Comparison of ENCODE assay signal across 8 cellular contexts in the genomic region with DNA sequence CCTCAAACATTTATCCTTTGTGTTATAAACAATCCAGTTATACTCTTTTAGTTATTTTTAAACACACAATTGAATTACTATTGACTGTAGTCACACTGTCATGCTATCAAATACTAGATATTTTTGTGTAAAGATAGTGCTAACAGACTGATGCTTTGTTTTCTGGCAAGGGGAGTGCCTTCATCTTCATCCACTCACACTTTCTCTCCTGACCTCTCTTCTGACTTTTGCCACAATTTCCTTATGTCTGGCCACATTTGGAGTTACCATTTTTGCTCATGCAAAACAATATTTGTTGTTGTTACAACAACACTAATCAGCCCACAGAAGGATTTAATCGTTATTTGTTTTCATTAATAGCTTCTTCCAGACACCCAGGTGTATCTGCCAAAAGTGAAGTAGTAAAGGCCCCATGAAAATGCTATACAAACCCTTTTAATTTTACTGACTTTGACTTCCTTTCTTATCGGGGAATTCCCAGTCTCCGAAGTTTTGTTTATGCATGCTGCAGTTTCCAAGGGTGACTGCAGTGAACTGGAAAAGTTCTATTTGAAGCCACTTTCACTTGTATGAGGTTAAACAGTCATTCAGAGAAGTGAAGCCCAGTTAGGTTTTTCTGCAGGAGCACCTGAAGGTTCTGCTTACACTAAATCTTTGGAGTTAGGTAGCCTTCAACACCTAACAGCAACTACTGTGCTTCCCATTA.
DNase-seq lines count a peak whose midpoint lies in the region; ATAC-seq, FAIRE-seq and TF ChIP-seq lines count a peak whose summit lies in the region.

No MANE protein-coding gene starts in this region.

- H3K4me3 ChIP-seq in GM12865 (ENCODE audit: low read depth, low read length), result no peak overlapping the region
- peak overlapping the region in 1 of 2 donors; percentile 23 for H3K4me3 ChIP-seq in kidney (ENCODE audit: low read length in 2 of 2)

- H3K36me3 ChIP-seq in kidney (ENCODE audit: control insufficient read depth in 1 of 2, insufficient read depth in 2 of 2, low read length in 2 of 2), result no peaks in the 10 kb centered on the region

- peak overlapping the region in 1 of 2 donors; percentile 36 for H3K27ac ChIP-seq in kidney (ENCODE audit: low read depth in 2 of 2, low read length in 2 of 2)

- H3K9ac ChIP-seq in kidney (ENCODE audit: low read length in 2 of 2), result no peak overlapping the region

- intact Hi-C loops in kidney (cut with DNase I), result no loop called here

- DNase-seq in GM12865 (ENCODE audit: low read depth) (peak; percentile 91), M059J (ENCODE audit: low read depth) (peak; percentile 86), kidney (no peak), RPMI8226 (no peak), HK-2 (ENCODE audit: unreplicated experiment) (no peak), nucleus accumbens (lab: John Stamatoyannopoulos, UW) (no peak)

- peak; percentile 62 for FAIRE-seq in kidney (lab: Jason Lieb, UNC)

- ATAC-seq in GM21723 (IDR thresholded peaks at IDR 0.05; ENCODE audit: unreplicated experiment) (peak; percentile 96), SK-N-SH treated with all-trans-retinoic acid at 6 μM for 48 hours (no peak)

- TF ChIP-seq CTCF in GM12865 (IDR thresholded peaks at IDR 0.05; ENCODE audit: insufficient read depth, low read depth, low read length, missing control alignments) (no peak), kidney (IDR thresholded peaks at IDR 0.05; ENCODE audit: borderline replicate concordance, extremely low read depth, insufficient read depth) (no peak)

- H3K9me3 ChIP-seq in kidney (ENCODE audit: control insufficient read depth in 1 of 2, low read length in 2 of 2), result no peaks in the 10 kb centered on the region

- peaks cover 7% of the 10 kb centered on the region in 2 donors for H3K4me1 ChIP-seq in kidney (ENCODE audit: control insufficient read depth in 1 of 2, insufficient read depth in 1 of 2, low read depth in 1 of 2, low read length in 2 of 2)

TF ChIP-seq in SK-N-SH treated with all-trans-retinoic acid at 6 μM for 48 hours, 23 proteins besides CTCF, POLR2A, EP300 and RAD21:
- no peak for TF ChIP-seq ESRRG (CRISPR knock-in tag; IDR thresholded peaks at IDR 0.05)
- TF ChIP-seq, protein P1, sequence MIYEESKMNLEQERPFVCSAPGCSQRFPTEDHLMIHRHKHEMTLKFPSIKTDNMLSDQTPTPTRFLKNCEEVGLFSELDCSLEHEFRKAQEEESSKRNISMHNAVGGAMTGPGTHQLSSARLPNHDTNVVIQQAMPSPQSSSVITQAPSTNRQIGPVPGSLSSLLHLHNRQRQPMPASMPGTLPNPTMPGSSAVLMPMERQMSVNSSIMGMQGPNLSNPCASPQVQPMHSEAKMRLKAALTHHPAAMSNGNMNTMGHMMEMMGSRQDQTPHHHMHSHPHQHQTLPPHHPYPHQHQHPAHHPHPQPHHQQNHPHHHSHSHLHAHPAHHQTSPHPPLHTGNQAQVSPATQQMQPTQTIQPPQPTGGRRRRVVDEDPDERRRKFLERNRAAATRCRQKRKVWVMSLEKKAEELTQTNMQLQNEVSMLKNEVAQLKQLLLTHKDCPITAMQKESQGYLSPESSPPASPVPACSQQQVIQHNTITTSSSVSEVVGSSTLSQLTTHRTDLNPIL (CRISPR knock-in tag; IDR thresholded peaks at IDR 0.05; ENCODE audit: low read depth), result no peak
- no peak for TF ChIP-seq TSHZ2 (CRISPR knock-in tag; IDR thresholded peaks at IDR 0.05)
- no peak for TF ChIP-seq TCF4 (CRISPR knock-in tag; IDR thresholded peaks at IDR 0.05; ENCODE audit: borderline replicate concordance)
- TF ChIP-seq BACH2 (CRISPR knock-in tag; IDR thresholded peaks at IDR 0.05; ENCODE audit: borderline replicate concordance), result no peak
- TF ChIP-seq CSRNP3 (CRISPR knock-in tag; IDR thresholded peaks at IDR 0.05), result no peak
- TF ChIP-seq, protein P2, sequence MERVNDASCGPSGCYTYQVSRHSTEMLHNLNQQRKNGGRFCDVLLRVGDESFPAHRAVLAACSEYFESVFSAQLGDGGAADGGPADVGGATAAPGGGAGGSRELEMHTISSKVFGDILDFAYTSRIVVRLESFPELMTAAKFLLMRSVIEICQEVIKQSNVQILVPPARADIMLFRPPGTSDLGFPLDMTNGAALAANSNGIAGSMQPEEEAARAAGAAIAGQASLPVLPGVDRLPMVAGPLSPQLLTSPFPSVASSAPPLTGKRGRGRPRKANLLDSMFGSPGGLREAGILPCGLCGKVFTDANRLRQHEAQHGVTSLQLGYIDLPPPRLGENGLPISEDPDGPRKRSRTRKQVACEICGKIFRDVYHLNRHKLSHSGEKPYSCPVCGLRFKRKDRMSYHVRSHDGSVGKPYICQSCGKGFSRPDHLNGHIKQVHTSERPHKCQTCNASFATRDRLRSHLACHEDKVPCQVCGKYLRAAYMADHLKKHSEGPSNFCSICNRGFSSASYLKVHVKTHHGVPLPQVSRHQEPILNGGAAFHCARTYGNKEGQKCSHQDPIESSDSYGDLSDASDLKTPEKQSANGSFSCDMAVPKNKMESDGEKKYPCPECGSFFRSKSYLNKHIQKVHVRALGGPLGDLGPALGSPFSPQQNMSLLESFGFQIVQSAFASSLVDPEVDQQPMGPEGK (CRISPR knock-in tag; IDR thresholded peaks at IDR 0.05; ENCODE audit: borderline replicate concordance), result no peak
- TF ChIP-seq ISL1 (CRISPR knock-in tag; IDR thresholded peaks at IDR 0.05), result no peak

Comparison
In these comparisons a context has a peak if more than half of its experiments do, and no peak if none do; other contexts are left out.
1. DNase-seq: peak in GM12865 (single experiment) and M059J (single experiment); none in kidney (single experiment), RPMI8226 (single experiment), HK-2 (single experiment) and nucleus accumbens (0 of 56).